In the genomic region with DNA sequence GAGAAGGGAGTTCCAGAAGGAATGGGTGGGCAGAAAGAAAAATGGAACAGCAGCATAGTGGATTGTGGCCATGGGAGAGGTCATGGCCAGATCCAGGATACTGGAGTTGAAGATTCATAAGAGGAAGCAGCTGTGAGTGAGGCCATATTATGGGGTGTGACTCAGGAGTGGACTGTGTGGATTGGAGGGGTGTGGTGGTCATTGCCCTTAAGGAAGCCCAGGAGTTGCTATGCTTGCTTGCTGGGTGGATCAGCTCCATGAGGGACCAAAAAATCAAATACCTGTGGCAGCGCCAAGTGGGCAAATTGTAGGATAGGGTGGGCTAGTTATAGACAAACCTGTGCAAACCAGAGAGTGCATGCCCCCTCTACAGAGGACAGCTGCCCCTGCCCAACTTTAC, we compare ENCODE assay signal across 28 cellular contexts. TPM values are rescaled to one million over a fixed set of nuclear protein-coding genes. Genes with fewer than 3 reads are reported as not detected.
DNase-seq lines count a peak whose midpoint lies in the region; ATAC-seq and TF ChIP-seq lines count a peak whose summit lies in the region.
"Had no signal": no experiment of that assay in that cellular context is flagged by ENCODE, and none has a peak within 500 bp of the region (broad histone marks: within the 10 kb centered on the region; RNA-seq: fewer than 3 reads in every experiment).

No MANE protein-coding gene starts in this region.

- H3K9me3 ChIP-seq in neural progenitor cell (ENCODE audit: low read depth) = no peaks in the 10 kb centered on the region
- no peaks in the 10 kb centered on the region for H3K9me3 ChIP-seq in CD8-positive, alpha-beta T cell (ENCODE audit: low read length)
- H3K9me3 ChIP-seq: left ventricle myocardium inferior, pancreas, right atrium auricular region, testis had no signal

- H3K36me3 ChIP-seq in neural progenitor cell = no peaks in the 10 kb centered on the region
- no peaks in the 10 kb centered on the region for H3K36me3 ChIP-seq in CD8-positive, alpha-beta T cell (ENCODE audit: insufficient read depth, low read length)
- H3K36me3 ChIP-seq: left ventricle myocardium inferior, pancreas, right atrium auricular region had no signal

- no peaks in the 10 kb centered on the region for H3K36me3 Mint-ChIP-seq in neural progenitor cell
- no peaks in the 10 kb centered on the region for H3K36me3 Mint-ChIP-seq in CD8-positive, alpha-beta T cell
- H3K36me3 Mint-ChIP-seq: activated CD8-positive, alpha-beta memory T cell treated with anti-CD3 and anti-CD28 coated beads, Interleukin-2, amount 10 ng/mL, durations not matched to agents 7 days and 5 days; mesothelial cell of epicardium; natural killer cell treated with Interleukin-12 subunit alpha and Interleukin-12 subunit beta and Interleukin-15 and Interleukin-18, amount 100 ng/mL, for 72 hours had no signal

- no peak overlapping the region for H2AFZ ChIP-seq in neural progenitor cell (replicated peaks)

- CTCF ChIA-PET in CD8-positive, alpha-beta T cell (lab: Charles Lee) = no interaction called here

- POLR2A ChIA-PET in CD8-positive, alpha-beta T cell (lab: Charles Lee) = no interaction called here

- H3K27me3 ChIP-seq in neural progenitor cell = no peaks in the 10 kb centered on the region
- H3K27me3 ChIP-seq in CD8-positive, alpha-beta T cell (ENCODE audit: insufficient read depth, low read length) = no peaks in the 10 kb centered on the region
- H3K27me3 ChIP-seq: dorsolateral prefrontal cortex, pancreas, right atrium auricular region, testis had no signal

- H3K79me2 ChIP-seq in neural progenitor cell (ENCODE audit: low read depth) = peaks cover 17% of the 10 kb centered on the region

- no peaks in the 10 kb centered on the region for H3F3A ChIP-seq in neural progenitor cell (ENCODE audit: low read depth)

- no peaks in the 10 kb centered on the region for H3K9me3 Mint-ChIP-seq in neural progenitor cell
- no peaks in the 10 kb centered on the region for H3K9me3 Mint-ChIP-seq in CD8-positive, alpha-beta T cell
- H3K9me3 Mint-ChIP-seq: activated T-helper 1 cell treated with anti-CD3 and anti-CD28 coated beads, Interleukin-12 subunit alpha, Interleukin-12 subunit beta, Interleukin-2, Interleukin-4 antibody, amounts not matched to agents 30 ng/mL and 10 ng/mL and 1 ng/mL, durations not matched to agents 14 hours and 24 hours and 36 hours; central memory CD8-positive, alpha-beta T cell; mesothelial cell of epicardium; natural killer cell treated with Interleukin-12 subunit alpha and Interleukin-12 subunit beta and Interleukin-15 and Interleukin-18, amount 100 ng/mL, for 72 hours; WTC11 had no signal

- H3K27ac ChIP-seq in neural progenitor cell = no peak overlapping the region
- H3K27ac ChIP-seq in CD8-positive, alpha-beta T cell (ENCODE audit: low read depth, low read length) = no peak overlapping the region
- H3K27ac ChIP-seq: C4-2B, left ventricle myocardium inferior, pancreas, right atrium auricular region, testis had no signal

- no peak overlapping the region for H3K4me3 ChIP-seq in neural progenitor cell
- H3K4me3 ChIP-seq in CD8-positive, alpha-beta T cell (ENCODE audit: low read depth, low read length) = no peak overlapping the region
- H3K4me3 ChIP-seq: dorsolateral prefrontal cortex, left ventricle myocardium inferior, pancreas, right atrium auricular region, testis had no signal

- no peaks in the 10 kb centered on the region for H3K27me3 Mint-ChIP-seq in neural progenitor cell (ENCODE audit: insufficient read depth, low read depth)
- H3K27me3 Mint-ChIP-seq in CD8-positive, alpha-beta T cell (ENCODE audit: low read depth) = no peaks in the 10 kb centered on the region
- H3K27me3 Mint-ChIP-seq: activated CD8-positive, alpha-beta memory T cell treated with anti-CD3 and anti-CD28 coated beads, Interleukin-2, amount 10 ng/mL, durations not matched to agents 7 days and 5 days; central memory CD8-positive, alpha-beta T cell; natural killer cell treated with Interleukin-12 subunit alpha and Interleukin-12 subunit beta and Interleukin-15 and Interleukin-18, amount 100 ng/mL, for 72 hours had no signal

- H3K4me1 ChIP-seq in neural progenitor cell = peaks cover 22% of the 10 kb centered on the region
- H3K4me1 ChIP-seq in CD8-positive, alpha-beta T cell (ENCODE audit: insufficient read depth, low read length) = no peaks in the 10 kb centered on the region

- H3K4me2 ChIP-seq in neural progenitor cell = no peak overlapping the region

- ATAC-seq in GM19452 (IDR thresholded peaks at IDR 0.05; ENCODE audit: unreplicated experiment) = no peak
- ATAC-seq in CD8-positive, alpha-beta T cell = no peak
- ATAC-seq: activated CD8-positive, alpha-beta memory T cell treated with anti-CD3 and anti-CD28 coated beads, Interleukin-2, amount 10 ng/mL, durations not matched to agents 7 days and 5 days; natural killer cell treated with Interleukin-12 subunit alpha and Interleukin-12 subunit beta and Interleukin-15 and Interleukin-18, amount 100 ng/mL, for 72 hours; Right ventricle myocardium inferior; WTC11 had no signal

- peak overlapping the region; percentile 89 for H3K27ac Mint-ChIP-seq in neural progenitor cell
- H3K27ac Mint-ChIP-seq in CD8-positive, alpha-beta T cell = no peak overlapping the region
- H3K27ac Mint-ChIP-seq: activated CD8-positive, alpha-beta memory T cell treated with anti-CD3 and anti-CD28 coated beads, Interleukin-2, amount 10 ng/mL, durations not matched to agents 7 days and 5 days; activated T-helper 1 cell treated with anti-CD3 and anti-CD28 coated beads, Interleukin-12 subunit alpha, Interleukin-12 subunit beta, Interleukin-2, Interleukin-4 antibody, amounts not matched to agents 30 ng/mL and 10 ng/mL and 1 ng/mL, durations not matched to agents 14 hours and 24 hours and 36 hours; mesothelial cell of epicardium; natural killer cell treated with Interleukin-12 subunit alpha and Interleukin-12 subunit beta and Interleukin-15 and Interleukin-18, amount 100 ng/mL, for 72 hours; WTC11 had no signal

- H3K4me3 Mint-ChIP-seq in neural progenitor cell = no peak overlapping the region
- no peak overlapping the region for H3K4me3 Mint-ChIP-seq in CD8-positive, alpha-beta T cell
- H3K4me3 Mint-ChIP-seq: activated CD8-positive, alpha-beta memory T cell treated with anti-CD3 and anti-CD28 coated beads, Interleukin-2, amount 10 ng/mL, durations not matched to agents 7 days and 5 days; activated T-helper 1 cell treated with anti-CD3 and anti-CD28 coated beads, Interleukin-12 subunit alpha, Interleukin-12 subunit beta, Interleukin-2, Interleukin-4 antibody, amounts not matched to agents 30 ng/mL and 10 ng/mL and 1 ng/mL, durations not matched to agents 14 hours and 24 hours and 36 hours; central memory CD8-positive, alpha-beta T cell; mesothelial cell of epicardium; natural killer cell treated with Interleukin-12 subunit alpha and Interleukin-12 subunit beta and Interleukin-15 and Interleukin-18, amount 100 ng/mL, for 72 hours; WTC11 had no signal

- peak; percentile 38 for DNase-seq in ELR (ENCODE audit: low read depth)
- DNase-seq in LoVo (ENCODE audit: low spot score) = peak; percentile 61
- DNase-seq in dermis blood vessel endothelial cell = peak; percentile 67
- no peak for DNase-seq in neural progenitor cell (ENCODE audit: low spot score)
- no peak for DNase-seq in NCI-H1436 treated with DMSO at 0.1 percent for 48 hours (lab: John Stamatoyannopoulos, UW)
- no peak for DNase-seq in CD8-positive, alpha-beta T cell
- DNase-seq in A172 (ENCODE audit: low spot score) = no peak
- DNase-seq: activated CD4-positive, alpha-beta T cell treated with anti-CD3 and anti-CD28 coated beads, Interleukin-2, amount 50 U/mL, for 1 hour; activated CD8-positive, alpha-beta memory T cell treated with anti-CD3 and anti-CD28 coated beads, Interleukin-2, amount 10 ng/mL, durations not matched to agents 7 days and 5 days; activated naive CD4-positive, alpha-beta T cell treated with anti-CD3 and anti-CD28 coated beads, Interleukin-2, amount 50 U/mL, for 16 hours; anterior cingulate cortex; dorsolateral prefrontal cortex; KG1; left ventricle myocardium inferior; NCI-H187 treated with DMSO at 0.1 percent for 48 hours; pancreas; stimulated activated naive CD4-positive, alpha-beta T cell treated with Interleukin-2 at 50 U/mL for 16 hours; T1000; testis had no signal

- no peak for TF ChIP-seq CTCF in neural progenitor cell (IDR thresholded peaks at IDR 0.05)
- TF ChIP-seq CTCF in CD8-positive, alpha-beta T cell (IDR thresholded peaks at IDR 0.05) = no peak

- H3K9ac ChIP-seq in neural progenitor cell = no peak overlapping the region

- no peaks in the 10 kb centered on the region for H4K20me1 ChIP-seq in neural progenitor cell (ENCODE audit: low read depth)

- intact Hi-C loops in CD8-positive, alpha-beta T cell (cut with DNase I, micrococcal nuclease) = no loop called here

- H3K4me1 Mint-ChIP-seq in neural progenitor cell = peaks cover 33% of the 10 kb centered on the region
- H3K4me1 Mint-ChIP-seq in CD8-positive, alpha-beta T cell (ENCODE audit: low read depth) = no peaks in the 10 kb centered on the region

RNA-seq across cellular contexts. Expression of a gene that starts 18.3 kb away (rescaled TPM):
- 60.1 and 68.8 TPM in 2 replicates for total RNA-seq in dermis blood vessel endothelial cell
- total RNA-seq in neural progenitor cell (ENCODE audit: low replicate concordance) = 12.2 and 14.0 TPM in 2 replicates
- under 1 TPM; 0.47 to 0.87 TPM for total RNA-seq in CD8-positive, alpha-beta T cell
- total RNA-seq in A172 (2014; rRNA removed; shearing (Covaris generic)) = 11.3 and 13.3 TPM in 2 replicates

Comparison
In these comparisons a context has a peak if more than half of its experiments do, and no peak if none do; other contexts are left out.
1. DNase-seq: peak in ELR (single experiment), LoVo (single experiment) and dermis blood vessel endothelial cell (single experiment); none in neural progenitor cell (single experiment), NCI-H1436 treated with DMSO at 0.1 percent for 48 hours (single experiment), CD8-positive, alpha-beta T cell (0 of 7) and A172 (single experiment).